Comparison of ENCODE assay signal across 14 cellular contexts in genomic region chr6:131035582-131035981, GRCh38. TPM values are rescaled to one million over a fixed set of nuclear protein-coding genes. Genes with fewer than 3 reads are reported as not detected.
DNase-seq lines count a peak whose midpoint lies in the region; ATAC-seq, FAIRE-seq and TF ChIP-seq lines count a peak whose summit lies in the region.
"Had no signal": no experiment of that assay in that cellular context is flagged by ENCODE, and none has a peak within 500 bp of the region (broad histone marks: within the 10 kb centered on the region; RNA-seq: fewer than 3 reads in every experiment).

No MANE protein-coding gene starts in this region.

- no peak overlapping the region for H4K8ac ChIP-seq in IMR-90 (ENCODE audit: low read depth in 2 of 2, low read length in 2 of 2)

- H4K20me1 ChIP-seq in IMR-90 (ENCODE audit: insufficient read depth, low read length), result peaks cover 3% of the 10 kb centered on the region; the same call in 1 of the 2 replicates

- peaks cover 11% of the 10 kb centered on the region for H3K9me1 ChIP-seq in IMR-90 (ENCODE audit: insufficient read depth, low read length)

- H4K5ac ChIP-seq in IMR-90 (ENCODE audit: low read depth, low read length), result no peak overlapping the region

- intact Hi-C loops in IMR-90 (cut with micrococcal nuclease), result no loop called here
- intact Hi-C loops in colonic mucosa (cut with DNase I), result no loop called here

- H3K4me3 Mint-ChIP-seq in activated naive CD4-positive, alpha-beta T cell treated with anti-CD3 and anti-CD28 coated beads, Interleukin-2, amount 10 ng/mL, durations not matched to agents 7 days and 5 days, result no peak overlapping the region
- H3K4me3 Mint-ChIP-seq: B cell; CD8-positive, alpha-beta T cell; H9 had no signal

- no peak for TF ChIP-seq POLR2A in IMR-90 (IDR thresholded peaks at IDR 0.05; ENCODE audit: low read depth, low read length)

- no peaks in the 10 kb centered on the region for H3K9me3 Mint-ChIP-seq in activated naive CD4-positive, alpha-beta T cell treated with anti-CD3 and anti-CD28 coated beads, Interleukin-2, amount 10 ng/mL, durations not matched to agents 7 days and 5 days
- H3K9me3 Mint-ChIP-seq: CD8-positive, alpha-beta T cell; H9 had no signal

- H2BK15ac ChIP-seq in IMR-90 (ENCODE audit: low read depth, low read length), result no peak overlapping the region

- H3K36me3 Mint-ChIP-seq in activated naive CD4-positive, alpha-beta T cell treated with anti-CD3 and anti-CD28 coated beads, Interleukin-2, amount 10 ng/mL, durations not matched to agents 7 days and 5 days, result no peaks in the 10 kb centered on the region
- H3K36me3 Mint-ChIP-seq: CD8-positive, alpha-beta T cell had no signal

- H3K9ac ChIP-seq in IMR-90 (ENCODE audit: low read depth, low read length), result no peak overlapping the region
- H3K9ac ChIP-seq in colonic mucosa (ENCODE audit: low read depth in 2 of 2, low read length in 2 of 2), result no peak overlapping the region
- H3K9ac ChIP-seq: BLaER1 treated with 17β-estradiol and CSF1 and Interleukin-3, amounts not matched to agents 10 nM and 100 nM had no signal

- no TSS peak for BruUV-seq in IMR-90 (replicated peaks; lab: Mats Ljungman, UMichigan)

- no peak overlapping the region for H3K27ac ChIP-seq in IMR-90 (ENCODE audit: insufficient read depth, low read length)
- H3K27ac ChIP-seq in colonic mucosa, result peak overlapping the region; percentile 38
- H3K27ac ChIP-seq: BLaER1 treated with 17β-estradiol and CSF1 and Interleukin-3, amounts not matched to agents 10 nM and 100 nM had no signal

- no peaks in the 10 kb centered on the region for H3K4me1 Mint-ChIP-seq in activated naive CD4-positive, alpha-beta T cell treated with anti-CD3 and anti-CD28 coated beads, Interleukin-2, amount 10 ng/mL, durations not matched to agents 7 days and 5 days

- no peak for TF ChIP-seq RAD21 in IMR-90 (IDR thresholded peaks at IDR 0.05; ENCODE audit: low read length)

- DNase-seq in D721Med (ENCODE audit: insufficient read length, low spot score) (no peak), IMR-90 (no peak), colonic mucosa (no peak), hepatic stellate cell (ENCODE audit: low spot score) (no peak), middle frontal gyrus (ENCODE audit: extremely low spot score, low spot score) (no peak)
- no peak for DNase-seq in activated naive CD4-positive, alpha-beta T cell treated with anti-CD3 and anti-CD28 coated beads, Interleukin-2, amount 10 ng/mL, durations not matched to agents 7 days and 5 days
- DNase-seq: CD8-positive, alpha-beta T cell; GOT3; H9; KBM-7 had no signal

- no peaks in the 10 kb centered on the region for H3K9me3 ChIP-seq in IMR-90 (ENCODE audit: control insufficient read depth, insufficient read depth, low read length)
- no peaks in the 10 kb centered on the region for H3K9me3 ChIP-seq in colonic mucosa

- in situ Hi-C loops in IMR-90 (cut with MboI; ENCODE audit: low sequenced_read_pairs), result no loop called here

- dilution Hi-C loops in IMR-90 (cut with HindIII; ENCODE audit: low sequenced_read_pairs, unreplicated experiment), result no loop called here

- H2BK120ac ChIP-seq in IMR-90 (ENCODE audit: low read depth, low read length), result no peak overlapping the region

- no peak overlapping the region for H2AK5ac ChIP-seq in IMR-90 (ENCODE audit: low read depth, low read length)

- 80% methylated on average over 1 of the region's 1 CpG; no CpG with 5 or more reads in 1 of the 2 experiments for WGBS in IMR-90 (ENCODE audit: extremely low coverage in 2 of 2, insufficient read length in 1 of 2), 2 experiments

- no peak overlapping the region for H2BK5ac ChIP-seq in IMR-90 (ENCODE audit: low read depth, low read length, poor library complexity, severe bottlenecking)

- no peak overlapping the region for H3K14ac ChIP-seq in IMR-90 (replicated peaks; ENCODE audit: low read depth, low read length)

- no peak overlapping the region for H2BK20ac ChIP-seq in IMR-90 (ENCODE audit: low read depth, low read length)

- no peak overlapping the region for H3K27ac Mint-ChIP-seq in activated naive CD4-positive, alpha-beta T cell treated with anti-CD3 and anti-CD28 coated beads, Interleukin-2, amount 10 ng/mL, durations not matched to agents 7 days and 5 days
- H3K27ac Mint-ChIP-seq: B cell; CD8-positive, alpha-beta T cell had no signal

- no peak overlapping the region for H2AK9ac ChIP-seq in IMR-90 (replicated peaks; ENCODE audit: low read depth, low read length, poor library complexity)

- no peaks in the 10 kb centered on the region for H3K27me3 Mint-ChIP-seq in activated naive CD4-positive, alpha-beta T cell treated with anti-CD3 and anti-CD28 coated beads, Interleukin-2, amount 10 ng/mL, durations not matched to agents 7 days and 5 days
- H3K27me3 Mint-ChIP-seq: B cell had no signal

- no peak overlapping the region for H3K4me2 ChIP-seq in IMR-90 (ENCODE audit: low read depth, low read length)
- H3K4me2 ChIP-seq: BLaER1 treated with 17β-estradiol and CSF1 and Interleukin-3, amounts not matched to agents 10 nM and 100 nM had no signal

- H3K4me3 ChIP-seq in IMR-90 (ENCODE audit: insufficient read depth, low read depth, low read length), result no peak overlapping the region
- H3K4me3 ChIP-seq in colonic mucosa, result no peak overlapping the region
- H3K4me3 ChIP-seq: BLaER1 treated with 17β-estradiol and CSF1 and Interleukin-3, amounts not matched to agents 10 nM and 100 nM had no signal

- no peak overlapping the region for H3K4ac ChIP-seq in IMR-90 (ENCODE audit: low read depth, low read length)

- POLR2A ChIA-PET in IMR-90 (lab: Charles Lee; ENCODE audit: unreplicated experiment), result no interaction called here

- H3K23ac ChIP-seq in IMR-90 (ENCODE audit: low read depth, low read length), result peak overlapping the region; percentile 26; the same call in 1 of the 2 replicates

- no peak overlapping the region for H3K18ac ChIP-seq in IMR-90 (ENCODE audit: low read depth, low read length)

- no peak overlapping the region for H2AFZ ChIP-seq in IMR-90 (replicated peaks; ENCODE audit: low read length, poor library complexity)

- no peak overlapping the region for H3K56ac ChIP-seq in IMR-90 (ENCODE audit: extremely low read depth, insufficient read depth, low read length)

- H3K36me3 ChIP-seq in IMR-90 (ENCODE audit: control insufficient read depth, insufficient read depth, low read length) (0 out of 2 replicates have a peak, but pooled peaks cover 3% of the 10 kb centered on the region), colonic mucosa (no peaks in the 10 kb centered on the region)

- H4K91ac ChIP-seq in IMR-90 (ENCODE audit: insufficient read depth, low read depth, low read length), result no peak overlapping the region

- peak; percentile 58 for FAIRE-seq in D721Med (lab: Jason Lieb, UNC)
- FAIRE-seq: G401.6, GM12892 had no signal

- H3K27me3 ChIP-seq in IMR-90 (ENCODE audit: control insufficient read depth, insufficient read depth, low read length), result no peaks in the 10 kb centered on the region
- H3K27me3 ChIP-seq in colonic mucosa, result no peaks in the 10 kb centered on the region
- H3K27me3 ChIP-seq: BLaER1 treated with 17β-estradiol and CSF1 and Interleukin-3, amounts not matched to agents 10 nM and 100 nM had no signal

- no peak for TF ChIP-seq CTCF in D721Med (IDR thresholded peaks at IDR 0.05; ENCODE audit: insufficient read depth, missing control alignments)
- TF ChIP-seq CTCF in IMR-90 (conservative IDR thresholded peaks at IDR 0.05; ENCODE audit: low read depth, low read length), result no peak
- TF ChIP-seq CTCF in colonic mucosa (IDR thresholded peaks at IDR 0.05), result no peak

- H3K4me1 ChIP-seq in IMR-90 (ENCODE audit: control insufficient read depth, insufficient read depth, low read length) (peaks cover 16% of the 10 kb centered on the region), colonic mucosa (no peaks in the 10 kb centered on the region)
- H3K4me1 ChIP-seq: BLaER1 treated with 17β-estradiol and CSF1 and Interleukin-3, amounts not matched to agents 10 nM and 100 nM had no signal

- ATAC-seq in IMR-90 (ENCODE audit: low read depth), result no peak
- ATAC-seq: CD8-positive, alpha-beta T cell had no signal

- H3K79me1 ChIP-seq in IMR-90 (ENCODE audit: low read depth in 1 of 2, low read length in 2 of 2), result peaks cover 37 to 63% of the 10 kb centered on the region in 2 experiments

- CTCF ChIA-PET in IMR-90 (lab: Yijun Ruan, JAX), result no interaction called here
- CTCF ChIA-PET in activated naive CD4-positive, alpha-beta T cell treated with anti-CD3 and anti-CD28 coated beads, Interleukin-2, amount 10 ng/mL, durations not matched to agents 7 days and 5 days (lab: Charles Lee), result no interaction called here

TF ChIP-seq in IMR-90, 13 proteins besides CTCF, POLR2A, EP300 and RAD21 (continues in another document):
- TF ChIP-seq RCOR1 (IDR thresholded peaks at IDR 0.05; ENCODE audit: insufficient replicate concordance, low read length) (no peak), CHD1 (IDR thresholded peaks at IDR 0.05; ENCODE audit: low read depth, low read length) (no peak), SMC3 (IDR thresholded peaks at IDR 0.05; ENCODE audit: low read depth, low read length) (no peak), RFX5 (IDR thresholded peaks at IDR 0.05; ENCODE audit: low read depth, low read length) (no peak), CEBPB (IDR thresholded peaks at IDR 0.05; ENCODE audit: low read depth, low read length) (no peak), MAZ (IDR thresholded peaks at IDR 0.05; ENCODE audit: borderline replicate concordance, low read depth, low read length) (no peak), MXI1 (IDR thresholded peaks at IDR 0.05; ENCODE audit: borderline replicate concordance, low read depth, low read length) (no peak)
- TF ChIP-seq, protein P1, sequence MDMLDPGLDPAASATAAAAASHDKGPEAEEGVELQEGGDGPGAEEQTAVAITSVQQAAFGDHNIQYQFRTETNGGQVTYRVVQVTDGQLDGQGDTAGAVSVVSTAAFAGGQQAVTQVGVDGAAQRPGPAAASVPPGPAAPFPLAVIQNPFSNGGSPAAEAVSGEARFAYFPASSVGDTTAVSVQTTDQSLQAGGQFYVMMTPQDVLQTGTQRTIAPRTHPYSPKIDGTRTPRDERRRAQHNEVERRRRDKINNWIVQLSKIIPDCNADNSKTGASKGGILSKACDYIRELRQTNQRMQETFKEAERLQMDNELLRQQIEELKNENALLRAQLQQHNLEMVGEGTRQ (IDR thresholded peaks at IDR 0.05; ENCODE audit: low read depth, low read length), result no peak
- TF ChIP-seq, protein P2, sequence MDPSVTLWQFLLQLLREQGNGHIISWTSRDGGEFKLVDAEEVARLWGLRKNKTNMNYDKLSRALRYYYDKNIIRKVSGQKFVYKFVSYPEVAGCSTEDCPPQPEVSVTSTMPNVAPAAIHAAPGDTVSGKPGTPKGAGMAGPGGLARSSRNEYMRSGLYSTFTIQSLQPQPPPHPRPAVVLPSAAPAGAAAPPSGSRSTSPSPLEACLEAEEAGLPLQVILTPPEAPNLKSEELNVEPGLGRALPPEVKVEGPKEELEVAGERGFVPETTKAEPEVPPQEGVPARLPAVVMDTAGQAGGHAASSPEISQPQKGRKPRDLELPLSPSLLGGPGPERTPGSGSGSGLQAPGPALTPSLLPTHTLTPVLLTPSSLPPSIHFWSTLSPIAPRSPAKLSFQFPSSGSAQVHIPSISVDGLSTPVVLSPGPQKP (IDR thresholded peaks at IDR 0.05; ENCODE audit: borderline replicate concordance, low read depth, low read length), result no peak

RNA-seq across cellular contexts. Expression of gene EPB41L2, which starts 27.5 kb away (rescaled TPM):
- total RNA-seq in IMR-90 (2012; rRNA removed) (85.7 and 89.2 TPM in 2 replicates), colonic mucosa (100 to 1,000 TPM; 106 to 113 TPM)
- 81.5 and 99.8 TPM in 2 replicates for polyA plus RNA-seq in IMR-90 (2012; rRNA removed)
- polyA plus RNA-seq in IMR-90 (2012; cell fraction: cytosol; rRNA removed), result 21.4 and 45.0 TPM in 2 replicates
- polyA plus RNA-seq in IMR-90 (2012; cell fraction: nucleus; rRNA removed; ENCODE audit: low replicate concordance), result 75.6 and 386 TPM in 2 replicates
